Comparison of ENCODE assay signal across 10 cellular contexts in genomic region chr11:128596245-128596644, GRCh38.
"Had no signal": no experiment of that assay in that cellular context is flagged by ENCODE, and none has a peak within 500 bp of the region (broad histone marks: within the 10 kb centered on the region; RNA-seq: fewer than 3 reads in every experiment).

No MANE protein-coding gene starts in this region.

- H3K27me3 Mint-ChIP-seq: activated CD4-positive, alpha-beta memory T cell treated with anti-CD3 and anti-CD28 coated beads for 36 hours; activated naive CD8-positive, alpha-beta T cell treated with anti-CD3 and anti-CD28 coated beads, Interleukin-2, amount 50 U/mL, for 24 hours had no signal

- H3K4me1 Mint-ChIP-seq: immature natural killer cell had no signal

- H3K9me3 Mint-ChIP-seq: activated CD4-positive, alpha-beta memory T cell treated with anti-CD3 and anti-CD28 coated beads for 36 hours; activated naive CD8-positive, alpha-beta T cell treated with anti-CD3 and anti-CD28 coated beads, Interleukin-2, amount 50 U/mL, for 24 hours; activated T-cell treated with anti-CD3 and anti-CD28 coated beads, Interleukin-2, amount 50 U/mL, for 72 hours; immature natural killer cell had no signal

- DNase-seq: activated CD4-positive, alpha-beta memory T cell treated with anti-CD3 and anti-CD28 coated beads for 36 hours; activated CD8-positive, alpha-beta memory T cell treated with anti-CD3 and anti-CD28 coated beads, Interleukin-2, amount 50 U/mL, for 4 hours; activated naive CD8-positive, alpha-beta T cell treated with anti-CD3 and anti-CD28 coated beads, Interleukin-2, amount 50 U/mL, for 24 hours; activated T-cell treated with anti-CD3 and anti-CD28 coated beads, Interleukin-2, amount 50 U/mL, for 72 hours; immature natural killer cell; left cardiac atrium; lower lobe of right lung; naive thymus-derived CD4-positive, alpha-beta T cell; transverse colon had no signal

- H3K4me3 Mint-ChIP-seq: activated CD4-positive, alpha-beta memory T cell treated with anti-CD3 and anti-CD28 coated beads for 36 hours; activated naive CD8-positive, alpha-beta T cell treated with anti-CD3 and anti-CD28 coated beads, Interleukin-2, amount 50 U/mL, for 24 hours; activated T-cell treated with anti-CD3 and anti-CD28 coated beads, Interleukin-2, amount 50 U/mL, for 72 hours; immature natural killer cell; naive thymus-derived CD4-positive, alpha-beta T cell had no signal

- ATAC-seq: activated naive CD8-positive, alpha-beta T cell treated with anti-CD3 and anti-CD28 coated beads, Interleukin-2, amount 50 U/mL, for 24 hours; activated T-cell treated with anti-CD3 and anti-CD28 coated beads, Interleukin-2, amount 50 U/mL, for 72 hours; esophagus mucosa; left cardiac atrium; lower lobe of right lung; naive thymus-derived CD4-positive, alpha-beta T cell had no signal

- H3K36me3 Mint-ChIP-seq: activated CD4-positive, alpha-beta memory T cell treated with anti-CD3 and anti-CD28 coated beads for 36 hours had no signal

- H3K27ac Mint-ChIP-seq: activated CD4-positive, alpha-beta memory T cell treated with anti-CD3 and anti-CD28 coated beads for 36 hours; activated naive CD8-positive, alpha-beta T cell treated with anti-CD3 and anti-CD28 coated beads, Interleukin-2, amount 50 U/mL, for 24 hours; immature natural killer cell; naive thymus-derived CD4-positive, alpha-beta T cell had no signal
